ENCODE assay signal across 9 cellular contexts in the genomic region with DNA sequence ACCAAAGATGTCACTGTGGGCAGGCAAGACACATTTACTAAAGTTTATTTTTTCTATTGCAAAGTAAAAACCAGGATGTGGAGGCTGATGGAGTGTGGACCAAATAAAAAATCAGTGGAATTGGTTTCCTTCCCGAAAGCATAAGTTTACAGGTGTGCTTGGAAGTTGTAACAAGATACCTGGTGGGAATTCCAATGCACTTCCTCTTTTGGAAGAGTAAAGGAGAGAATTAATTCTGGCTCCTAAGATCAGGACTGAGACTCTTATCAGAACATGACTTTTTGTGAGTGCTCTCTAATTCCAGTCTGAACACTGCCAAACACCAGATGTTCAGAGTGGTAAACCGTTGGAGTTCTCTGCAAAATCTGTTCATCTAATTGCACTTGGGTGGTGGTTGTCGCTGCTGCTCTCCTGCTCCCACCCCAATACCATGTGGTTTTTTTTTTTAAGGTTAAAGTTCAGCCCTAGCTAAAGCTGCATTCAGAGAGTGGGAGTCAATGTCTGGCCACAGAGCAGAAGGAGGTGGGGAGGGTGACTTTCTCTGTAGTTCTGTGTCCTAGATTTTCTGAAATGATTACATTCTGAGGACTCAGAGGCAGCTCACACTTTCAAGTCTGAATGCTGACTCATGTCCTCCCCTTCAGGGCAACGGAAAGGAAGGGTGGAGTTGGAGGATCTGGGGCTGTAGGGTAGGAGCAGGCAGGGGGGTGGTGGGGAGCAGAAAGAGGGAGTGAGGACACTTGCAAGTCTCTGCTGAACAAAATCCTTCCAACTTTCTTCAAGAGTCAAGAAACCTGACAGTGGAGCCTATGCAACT.
DNase-seq lines count a peak whose midpoint lies in the region; ATAC-seq and TF ChIP-seq lines count a peak whose summit lies in the region.
"Had no signal": no experiment of that assay in that cellular context is flagged by ENCODE, and none has a peak within 500 bp of the region (broad histone marks: within the 10 kb centered on the region; RNA-seq: fewer than 3 reads in every experiment).

No MANE protein-coding gene starts in this region.

- TF ChIP-seq CTCF in CD8-positive, alpha-beta T cell (IDR thresholded peaks at IDR 0.05) = no peak
- TF ChIP-seq CTCF in foreskin fibroblast (IDR thresholded peaks at IDR 0.05; ENCODE audit: low read depth, low read length) = no peak

- POLR2A ChIA-PET in CD8-positive, alpha-beta T cell (lab: Charles Lee) = no interaction called here

- intact Hi-C loops in CD8-positive, alpha-beta T cell (cut with DNase I, micrococcal nuclease) = no loop called here

- in situ Hi-C loops in HAP-1 (cut with MboI; ENCODE audit: low sequenced_read_pairs) = no loop called here

- no peak overlapping the region for H3K4me3 Mint-ChIP-seq in CD8-positive, alpha-beta T cell
- H3K4me3 Mint-ChIP-seq: naive B cell had no signal

- H3K4me1 ChIP-seq in CD8-positive, alpha-beta T cell (ENCODE audit: insufficient read depth, low read length) = no peaks in the 10 kb centered on the region
- no peaks in the 10 kb centered on the region for H3K4me1 ChIP-seq in HAP-1

- H3K36me3 Mint-ChIP-seq in CD8-positive, alpha-beta T cell = no peaks in the 10 kb centered on the region
- H3K36me3 Mint-ChIP-seq: naive B cell had no signal

- no peaks in the 10 kb centered on the region for H3K9me3 Mint-ChIP-seq in CD8-positive, alpha-beta T cell

- peak in 1 of 7 experiments; percentile 21 for DNase-seq in CD8-positive, alpha-beta T cell
- DNase-seq in Kasumi-1 (lab: John Stamatoyannopoulos, UW) (peak; percentile 85 to 89), foreskin fibroblast (peak; percentile 97), HAP-1 (ENCODE audit: low spot score in 2 of 2) (no peak)
- peak; percentile 7 for DNase-seq in activated CD4-positive, alpha-beta T cell treated with anti-CD3 and anti-CD28 coated beads, Interleukin-2, amount 50 U/mL, for 1 hour
- peak; percentile 48 to 58 for DNase-seq in stimulated activated CD4-positive, alpha-beta T cell treated with anti-CD3 and anti-CD28 coated beads, Interleukin-2, amount 100 ng/mL, for 24 hours
- DNase-seq: naive B cell had no signal

- no peaks in the 10 kb centered on the region for H3K27me3 Mint-ChIP-seq in CD8-positive, alpha-beta T cell (ENCODE audit: low read depth)

- no peaks in the 10 kb centered on the region for H3K36me3 ChIP-seq in CD8-positive, alpha-beta T cell (ENCODE audit: insufficient read depth, low read length)
- H3K36me3 ChIP-seq in HAP-1 (replicated peaks) = no peaks in the 10 kb centered on the region

- no peak overlapping the region for H3K27ac Mint-ChIP-seq in CD8-positive, alpha-beta T cell
- H3K27ac Mint-ChIP-seq: naive B cell had no signal

- CTCF ChIA-PET in CD8-positive, alpha-beta T cell (lab: Charles Lee) = no interaction called here

- no peak overlapping the region for H3K4me3 ChIP-seq in CD8-positive, alpha-beta T cell (ENCODE audit: low read depth, low read length)
- H3K4me3 ChIP-seq in foreskin fibroblast (ENCODE audit: low read depth in 1 of 2, low read length in 2 of 2) = no peak overlapping the region
- H3K4me3 ChIP-seq in HAP-1 = no peak overlapping the region

- H3K9me3 ChIP-seq in CD8-positive, alpha-beta T cell (ENCODE audit: low read length) = no peaks in the 10 kb centered on the region
- H3K9me3 ChIP-seq in HAP-1 = no peaks in the 10 kb centered on the region

- H3K27ac ChIP-seq in CD8-positive, alpha-beta T cell (ENCODE audit: low read depth, low read length) = no peak overlapping the region

- no peaks in the 10 kb centered on the region for H3K27me3 ChIP-seq in CD8-positive, alpha-beta T cell (ENCODE audit: insufficient read depth, low read length)
- peaks cover 5% of the 10 kb centered on the region for H3K27me3 ChIP-seq in HAP-1 (ENCODE audit: low read depth)

- ATAC-seq in CD8-positive, alpha-beta T cell = peak; percentile 20
- ATAC-seq in GM21447 (IDR thresholded peaks at IDR 0.05; ENCODE audit: unreplicated experiment) = peak; percentile 80
- ATAC-seq in GM18873 (IDR thresholded peaks at IDR 0.05; ENCODE audit: low FRiP score, unreplicated experiment) = no peak

- H3K4me1 Mint-ChIP-seq in CD8-positive, alpha-beta T cell (ENCODE audit: low read depth) = peaks cover 21% of the 10 kb centered on the region

Comparison
In these comparisons a context has a peak if more than half of its experiments do, and no peak if none do; other contexts are left out.
1. DNase-seq: peak in Kasumi-1 (2 of 2), activated CD4-positive, alpha-beta T cell treated with anti-CD3 and anti-CD28 coated beads, Interleukin-2, amount 50 U/mL, for 1 hour (single experiment), foreskin fibroblast (2 of 2) and stimulated activated CD4-positive, alpha-beta T cell treated with anti-CD3 and anti-CD28 coated beads, Interleukin-2, amount 100 ng/mL, for 24 hours (2 of 2); none in HAP-1 (0 of 2).